In the genomic region with DNA sequence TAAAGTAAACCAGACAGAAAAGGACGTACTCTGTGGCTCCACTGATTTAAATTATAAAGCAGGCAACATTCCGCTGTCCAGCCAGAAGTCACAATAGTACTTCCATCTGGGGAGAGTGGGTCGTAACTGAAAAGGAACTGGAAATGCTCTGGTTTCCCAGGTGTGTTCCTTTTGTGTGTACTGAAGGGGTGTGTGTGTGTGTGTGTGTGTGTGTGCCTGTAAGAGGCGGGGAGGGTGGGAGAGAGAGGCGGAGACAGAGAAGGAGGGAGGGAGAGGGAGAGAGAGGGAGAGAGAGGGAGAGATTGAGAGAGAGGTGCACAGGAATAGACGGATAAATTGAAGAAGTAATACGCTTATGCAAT, we compare ENCODE assay signal across 12 cellular contexts.
A peak's percentile ranks its signal among the peaks of the same experiment; 100 is the strongest.
DNase-seq lines count a peak whose midpoint lies in the region; ATAC-seq and TF ChIP-seq lines count a peak whose summit lies in the region.
"Had no signal": no experiment of that assay in that cellular context is flagged by ENCODE, and none has a peak within 500 bp of the region (broad histone marks: within the 10 kb centered on the region; RNA-seq: fewer than 3 reads in every experiment).

No MANE protein-coding gene starts in this region.

- no peaks in the 10 kb centered on the region for H3K36me3 Mint-ChIP-seq in MCF 10A (ENCODE audit: insufficient read depth, unreplicated experiment)
- no peaks in the 10 kb centered on the region for H3K36me3 Mint-ChIP-seq in glutamatergic neuron (ENCODE audit: unreplicated experiment)
- no peaks in the 10 kb centered on the region for H3K36me3 Mint-ChIP-seq in type B pancreatic cell
- H3K36me3 Mint-ChIP-seq: activated naive CD4-positive, alpha-beta T cell treated with anti-CD3 and anti-CD28 coated beads, Interleukin-2, amount 50 U/mL, for 24 hours had no signal

- peaks cover 5 to 9% of the 10 kb centered on the region in 2 donors for H3K9me3 ChIP-seq in breast epithelium
- no peaks in the 10 kb centered on the region for H3K9me3 ChIP-seq in PC-9 (ENCODE audit: insufficient read depth, low read depth)
- H3K9me3 ChIP-seq: esophagus muscularis mucosa had no signal

- peak overlapping the region; percentile 36 for H3K4me3 Mint-ChIP-seq in MCF 10A (ENCODE audit: unreplicated experiment)
- peak overlapping the region; percentile 87 for H3K4me3 Mint-ChIP-seq in glutamatergic neuron (ENCODE audit: unreplicated experiment)
- peak overlapping the region; percentile 84 for H3K4me3 Mint-ChIP-seq in type B pancreatic cell
- H3K4me3 Mint-ChIP-seq: activated naive CD4-positive, alpha-beta T cell treated with anti-CD3 and anti-CD28 coated beads, Interleukin-2, amount 50 U/mL, for 24 hours had no signal

- peak; percentile 30 for DNase-seq in MCF 10A (ENCODE audit: unreplicated experiment)
- DNase-seq in breast epithelium (ENCODE audit: low spot score in 2 of 2): no peak
- peak in 1 of 2 experiments; percentile 29 for DNase-seq in PC-9
- no peak for DNase-seq in glutamatergic neuron
- DNase-seq in type B pancreatic cell (ENCODE audit: extremely low spot score, unreplicated experiment): no peak
- DNase-seq: activated CD4-positive, alpha-beta T cell treated with anti-CD3 and anti-CD28 coated beads for 4 hours had no signal

- peaks cover 6% of the 10 kb centered on the region for H3K4me1 Mint-ChIP-seq in MCF 10A (ENCODE audit: insufficient read depth, unreplicated experiment)
- no peaks in the 10 kb centered on the region for H3K4me1 Mint-ChIP-seq in glutamatergic neuron (ENCODE audit: low read depth, unreplicated experiment)
- H3K4me1 Mint-ChIP-seq in type B pancreatic cell (ENCODE audit: unreplicated experiment): peaks cover 13% of the 10 kb centered on the region
- H3K4me1 Mint-ChIP-seq: activated naive CD4-positive, alpha-beta T cell treated with anti-CD3 and anti-CD28 coated beads, Interleukin-2, amount 50 U/mL, for 24 hours had no signal

- H2AFZ ChIP-seq in PC-9: peak overlapping the region; percentile 80

- H3K27me3 ChIP-seq in breast epithelium (peaks cover 0 to 47% of the 10 kb centered on the region in 2 donors), PC-9 (ENCODE audit: insufficient read depth, low read depth) (no peaks in the 10 kb centered on the region)
- H3K27me3 ChIP-seq: BLaER1 treated with 17β-estradiol and CSF1 and Interleukin-3, amounts not matched to agents 10 nM and 100 nM had no signal

- ATAC-seq in HG03095 (IDR thresholded peaks at IDR 0.05; ENCODE audit: unreplicated experiment) (no peak), HG02588 (IDR thresholded peaks at IDR 0.05; ENCODE audit: unreplicated experiment) (no peak), HG03196 (IDR thresholded peaks at IDR 0.05; ENCODE audit: unreplicated experiment) (no peak)

- CTCF ChIA-PET in MCF 10A (lab: Yijun Ruan, JAX) (interaction anchor here (0.7 kb wide), 1 partner anchor 11 kb away, joined by 3 read pairs; no protein-coding TSS in a partner anchor), PC-9 (lab: Charles Lee) (no interaction called here)

- intact Hi-C loops in MCF 10A (cut with micrococcal nuclease): no loop called here
- intact Hi-C loops in breast epithelium (cut with DNase I; ENCODE audit: low total_unique reads): no loop called here
- intact Hi-C loops in PC-9 (cut with micrococcal nuclease; ENCODE audit: unreplicated experiment): no loop called here

- H3K4me3 ChIP-seq in breast epithelium: no peak overlapping the region
- H3K4me3 ChIP-seq in PC-9: peak overlapping the region; percentile 57
- H3K4me3 ChIP-seq: BLaER1 treated with 17β-estradiol and CSF1 and Interleukin-3, amounts not matched to agents 10 nM and 100 nM; esophagus muscularis mucosa had no signal

- H3F3A ChIP-seq in PC-9 (ENCODE audit: insufficient read depth, low read depth): peaks cover 6% of the 10 kb centered on the region; the same call in 1 of the 2 replicates

- BruUV-seq in MCF 10A (replicated peaks; lab: Mats Ljungman, UMichigan): no TSS peak
- BruUV-seq in PC-9 (replicated peaks; lab: Mats Ljungman, UMichigan): no TSS peak

- H3K4me2 ChIP-seq in PC-9: peak overlapping the region; percentile 92
- H3K4me2 ChIP-seq: BLaER1 treated with 17β-estradiol and CSF1 and Interleukin-3, amounts not matched to agents 10 nM and 100 nM had no signal

- no peak for TF ChIP-seq CTCF in MCF 10A (IDR thresholded peaks at IDR 0.05; ENCODE audit: unreplicated experiment)
- no peak for TF ChIP-seq CTCF in breast epithelium (IDR thresholded peaks at IDR 0.05)
- TF ChIP-seq CTCF in PC-9 (conservative IDR thresholded peaks at IDR 0.05): no peak
- no peak for TF ChIP-seq CTCF in glutamatergic neuron (IDR thresholded peaks at IDR 0.05; ENCODE audit: partially characterized antibody, unreplicated experiment)
- TF ChIP-seq CTCF in type B pancreatic cell (conservative IDR thresholded peaks at IDR 0.05): no peak

- POLR2A ChIA-PET in MCF 10A (lab: Yijun Ruan, JAX): no interaction called here
- POLR2A ChIA-PET in PC-9 (lab: Charles Lee; ENCODE audit: unreplicated experiment): no interaction called here

- H3K9me3 Mint-ChIP-seq in MCF 10A (ENCODE audit: unreplicated experiment): no peaks in the 10 kb centered on the region
- H3K9me3 Mint-ChIP-seq in glutamatergic neuron (ENCODE audit: unreplicated experiment): peaks cover 15% of the 10 kb centered on the region
- H3K9me3 Mint-ChIP-seq in type B pancreatic cell: no peaks in the 10 kb centered on the region
- H3K9me3 Mint-ChIP-seq: activated naive CD4-positive, alpha-beta T cell treated with anti-CD3 and anti-CD28 coated beads, Interleukin-2, amount 50 U/mL, for 24 hours had no signal

- H3K27ac Mint-ChIP-seq in MCF 10A (ENCODE audit: low read depth, unreplicated experiment) (no peak overlapping the region), glutamatergic neuron (ENCODE audit: unreplicated experiment) (no peak overlapping the region), type B pancreatic cell (peak overlapping the region; percentile 86)

- TF ChIP-seq POLR2A in breast epithelium (IDR thresholded peaks at IDR 0.05): no peak

- H4K20me1 ChIP-seq in PC-9 (ENCODE audit: insufficient read depth): no peaks in the 10 kb centered on the region
- H4K20me1 ChIP-seq: BLaER1 treated with 17β-estradiol and CSF1 and Interleukin-3, amounts not matched to agents 10 nM and 100 nM had no signal

- H3K27ac ChIP-seq in breast epithelium: no peak overlapping the region
- H3K27ac ChIP-seq in PC-9: no peak overlapping the region
- H3K27ac ChIP-seq: BLaER1 treated with 17β-estradiol and CSF1 and Interleukin-3, amounts not matched to agents 10 nM and 100 nM; esophagus muscularis mucosa had no signal

- H3K4me1 ChIP-seq in breast epithelium: no peaks in the 10 kb centered on the region
- peaks cover 3% of the 10 kb centered on the region; the same call in 1 of the 2 replicates for H3K4me1 ChIP-seq in PC-9 (replicated peaks; ENCODE audit: insufficient read depth)
- H3K4me1 ChIP-seq: BLaER1 treated with 17β-estradiol and CSF1 and Interleukin-3, amounts not matched to agents 10 nM and 100 nM; esophagus muscularis mucosa had no signal

- H3K79me2 ChIP-seq in PC-9 (ENCODE audit: low read depth): no peaks in the 10 kb centered on the region

- H3K27me3 Mint-ChIP-seq in MCF 10A (ENCODE audit: insufficient read depth, unreplicated experiment): no peaks in the 10 kb centered on the region
- H3K27me3 Mint-ChIP-seq in glutamatergic neuron (ENCODE audit: unreplicated experiment): peaks cover 11% of the 10 kb centered on the region
- peaks cover 5% of the 10 kb centered on the region for H3K27me3 Mint-ChIP-seq in type B pancreatic cell

- no peaks in the 10 kb centered on the region for H3K36me3 ChIP-seq in breast epithelium
- no peaks in the 10 kb centered on the region for H3K36me3 ChIP-seq in PC-9 (ENCODE audit: low read depth)
- H3K36me3 ChIP-seq: BLaER1 treated with 17β-estradiol and CSF1 and Interleukin-3, amounts not matched to agents 10 nM and 100 nM; esophagus muscularis mucosa had no signal

- H3K9me2 ChIP-seq in PC-9 (ENCODE audit: insufficient read depth): no peaks in the 10 kb centered on the region

Comparison
In these comparisons a context has a peak if more than half of its experiments do, and no peak if none do; other contexts are left out.
1. H3K4me3 Mint-ChIP-seq: peak in every context shown above with its lines; median percentile 87 in glutamatergic neuron; 84 in type B pancreatic cell; 36 in MCF 10A.